ENCODE assay signal across 8 cellular contexts in the genomic region with DNA sequence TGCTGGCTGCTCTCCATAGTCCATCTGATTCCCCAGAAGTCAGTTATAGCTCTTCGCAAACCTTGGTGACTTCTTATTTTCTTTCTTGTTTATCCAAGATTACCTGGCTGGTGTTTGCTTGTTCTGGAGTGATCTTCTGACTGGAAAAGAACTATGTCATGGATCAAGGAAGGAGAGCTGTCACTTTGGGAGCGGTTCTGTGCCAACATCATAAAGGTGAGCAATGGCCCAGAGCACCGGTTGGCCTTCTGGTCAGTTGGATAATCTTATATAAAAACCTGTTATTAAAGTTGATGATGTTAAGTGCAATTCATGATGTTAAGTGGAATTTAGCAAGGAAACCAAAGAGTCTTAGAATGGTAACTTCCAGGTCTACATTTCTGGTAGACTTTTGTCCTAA. TPM values are rescaled to one million over a fixed set of nuclear protein-coding genes. Genes with fewer than 3 reads are reported as not detected.
DNase-seq lines count a peak whose midpoint lies in the region; ATAC-seq and TF ChIP-seq lines count a peak whose summit lies in the region.

No MANE protein-coding gene starts in this region.

- CTCF ChIA-PET in activated CD8-positive, alpha-beta memory T cell treated with anti-CD3 and anti-CD28 coated beads, Interleukin-2, amount 10 ng/mL, durations not matched to agents 7 days and 5 days (lab: Charles Lee) = interaction anchor here (0.5 to 6.5 kb wide), 12 partner anchors 12 to 263 kb away, joined by 3 to 54 read pairs (median 6); partner anchors contain the start of genes CEP85, HMGN2 and ZNF593
- CTCF ChIA-PET in GM10248 (lab: Yijun Ruan, JAX) = interaction anchor here (0.7 to 10.9 kb wide), 5 partner anchors 14 to 263 kb away, joined by 3 to 95 read pairs (median 5); partner anchors contain the start of gene ZNF593

- no peak for ATAC-seq in activated CD8-positive, alpha-beta memory T cell treated with anti-CD3 and anti-CD28 coated beads, Interleukin-2, amount 10 ng/mL, durations not matched to agents 7 days and 5 days

- H3K9me3 Mint-ChIP-seq in activated CD8-positive, alpha-beta memory T cell treated with anti-CD3 and anti-CD28 coated beads, Interleukin-2, amount 10 ng/mL, durations not matched to agents 7 days and 5 days (ENCODE audit: low read depth) = no peaks in the 10 kb centered on the region

- peaks cover 10% of the 10 kb centered on the region for H3K27me3 Mint-ChIP-seq in activated CD8-positive, alpha-beta memory T cell treated with anti-CD3 and anti-CD28 coated beads, Interleukin-2, amount 10 ng/mL, durations not matched to agents 7 days and 5 days

- intact Hi-C loops in lower leg skin (cut with DNase I; ENCODE audit: low total_unique reads) = no loop called here

- peaks cover 8% of the 10 kb centered on the region for H3K36me3 Mint-ChIP-seq in activated CD8-positive, alpha-beta memory T cell treated with anti-CD3 and anti-CD28 coated beads, Interleukin-2, amount 10 ng/mL, durations not matched to agents 7 days and 5 days

- in situ Hi-C loops in astrocyte of the cerebellum (cut with HindIII; ENCODE audit: low sequenced_read_pairs) = no loop called here

- peak overlapping the region; percentile 91 for H3K27ac Mint-ChIP-seq in activated CD8-positive, alpha-beta memory T cell treated with anti-CD3 and anti-CD28 coated beads, Interleukin-2, amount 10 ng/mL, durations not matched to agents 7 days and 5 days

- peaks cover 3% of the 10 kb centered on the region for H3K27me3 ChIP-seq in thymus (ENCODE audit: control insufficient read depth, insufficient read depth)

- peaks cover 32% of the 10 kb centered on the region for H3K4me1 Mint-ChIP-seq in activated CD8-positive, alpha-beta memory T cell treated with anti-CD3 and anti-CD28 coated beads, Interleukin-2, amount 10 ng/mL, durations not matched to agents 7 days and 5 days

- H3K4me1 ChIP-seq in thymus (ENCODE audit: control insufficient read depth, insufficient read depth, low read length) = peaks cover 14% of the 10 kb centered on the region

- peaks cover 3% of the 10 kb centered on the region for H3K36me3 ChIP-seq in thymus (ENCODE audit: control insufficient read depth, insufficient read depth)

- no peaks in the 10 kb centered on the region for H3K9me3 ChIP-seq in thymus (ENCODE audit: control insufficient read depth)

- H3K27ac ChIP-seq in thymus (ENCODE audit: low read depth) = peak overlapping the region; percentile 38

- TF ChIP-seq CTCF in astrocyte of the cerebellum (IDR thresholded peaks at IDR 0.05; ENCODE audit: low read depth, low read length, missing control alignments) (no peak), lower leg skin (IDR thresholded peaks at IDR 0.05) (no peak), GM10248 (IDR thresholded peaks at IDR 0.05; ENCODE audit: control extremely low read depth, extremely low read depth, low read depth, missing control alignments) (no peak)

- H3K4me3 Mint-ChIP-seq in activated CD8-positive, alpha-beta memory T cell treated with anti-CD3 and anti-CD28 coated beads, Interleukin-2, amount 10 ng/mL, durations not matched to agents 7 days and 5 days = peak overlapping the region; percentile 97

- peak overlapping the region; percentile 68 for H3K4me3 ChIP-seq in astrocyte of the cerebellum (ENCODE audit: low read depth, low read length)
- H3K4me3 ChIP-seq in lower leg skin (ENCODE audit: low read depth, poor library complexity, severe bottlenecking) = peak overlapping the region; percentile 39
- peak overlapping the region; percentile 68 for H3K4me3 ChIP-seq in thymus (ENCODE audit: low read length)

- POLR2A ChIA-PET in GM10248 (lab: Yijun Ruan, JAX) = interaction anchor here (1.1 kb wide), 2 partner anchors 38 to 67 kb away, joined by 4 to 6 read pairs; no protein-coding TSS in a partner anchor

- DNase-seq in activated CD8-positive, alpha-beta memory T cell treated with anti-CD3 and anti-CD28 coated beads, Interleukin-2, amount 10 ng/mL, durations not matched to agents 7 days and 5 days = no peak
- DNase-seq in activated CD8-positive, alpha-beta memory T cell treated with anti-CD3 and anti-CD28 coated beads, Interleukin-2, amount 50 U/mL, for 48 hours = no peak
- no peak for DNase-seq in astrocyte of the cerebellum (ENCODE audit: low read depth)
- no peak for DNase-seq in lower leg skin (ENCODE audit: low spot score in 2 of 2)
- DNase-seq in NCI-H1048 (lab: John Stamatoyannopoulos, UW) = no peak
- DNase-seq in GM10248 (ENCODE audit: extremely low spot score) = no peak
- no peak for DNase-seq in HuH-7.5 (ENCODE audit: low spot score)

- 40 to 53% methylated on average over 3 of the region's 3 CpGs for WGBS in lower leg skin, 2 donors
- 58% methylated on average over 3 of the region's 3 CpGs for WGBS in thymus

- TF ChIP-seq POLR2A in lower leg skin (IDR thresholded peaks at IDR 0.05) = no peak

RNA-seq across cellular contexts. Expression of gene DHDDS, which starts 0.7 kb away (rescaled TPM):
- total RNA-seq in activated CD8-positive, alpha-beta memory T cell treated with anti-CD3 and anti-CD28 coated beads, Interleukin-2, amount 10 ng/mL, durations not matched to agents 7 days and 5 days = 10 to 100 TPM; 49.2 to 54.0 TPM
- total RNA-seq in lower leg skin = 10 to 100 TPM; 23.9 to 47.2 (median 39.9) TPM
- 18.4 TPM for polyA plus RNA-seq in thymus

RNA-seq across cellular contexts. Expression of gene LIN28A, which starts 22.2 kb away (rescaled TPM):
- not detected for total RNA-seq in activated CD8-positive, alpha-beta memory T cell treated with anti-CD3 and anti-CD28 coated beads, Interleukin-2, amount 10 ng/mL, durations not matched to agents 7 days and 5 days
- not detected for total RNA-seq in lower leg skin
- 0.05 TPM for polyA plus RNA-seq in thymus

RNA-seq across cellular contexts. Expression of gene HMGN2, which starts 39.4 kb away (rescaled TPM):
- total RNA-seq in activated CD8-positive, alpha-beta memory T cell treated with anti-CD3 and anti-CD28 coated beads, Interleukin-2, amount 10 ng/mL, durations not matched to agents 7 days and 5 days = 100 to 1,000 TPM; 743 to 915 TPM
- 100 to 1,000 TPM; 128 to 224 (median 167) TPM for total RNA-seq in lower leg skin
- 1,143 TPM for polyA plus RNA-seq in thymus
